Comparison of ENCODE assay signal across 1 cellular context in genomic region chr7:13007331-13007730, GRCh38.
TF ChIP-seq lines count a peak whose summit lies in the region.

No MANE protein-coding gene starts in this region.

TF ChIP-seq in WTC11, 78 proteins besides CTCF, POLR2A, EP300 and RAD21 (continued from another document):
- TF ChIP-seq CREM (CRISPR knock-in tag; IDR thresholded peaks at IDR 0.05) (no peak), MXD4 (CRISPR knock-in tag; IDR thresholded peaks at IDR 0.05; ENCODE audit: borderline replicate concordance) (no peak), ATF1 (CRISPR knock-in tag; IDR thresholded peaks at IDR 0.05) (no peak), NFATC4 (CRISPR knock-in tag; IDR thresholded peaks at IDR 0.05) (no peak), AFF4 (CRISPR knock-in tag; IDR thresholded peaks at IDR 0.05; ENCODE audit: borderline replicate concordance) (no peak), NR3C1 (CRISPR knock-in tag; conservative IDR thresholded peaks at IDR 0.05; ENCODE audit: low read depth) (no peak), ZNF425 (CRISPR knock-in tag; conservative IDR thresholded peaks at IDR 0.05) (no peak), ZNF416 (CRISPR knock-in tag; IDR thresholded peaks at IDR 0.05) (no peak), RORB (CRISPR knock-in tag; IDR thresholded peaks at IDR 0.05) (no peak)
- TF ChIP-seq, protein P1, sequence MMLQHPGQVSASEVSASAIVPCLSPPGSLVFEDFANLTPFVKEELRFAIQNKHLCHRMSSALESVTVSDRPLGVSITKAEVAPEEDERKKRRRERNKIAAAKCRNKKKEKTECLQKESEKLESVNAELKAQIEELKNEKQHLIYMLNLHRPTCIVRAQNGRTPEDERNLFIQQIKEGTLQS (CRISPR knock-in tag; conservative IDR thresholded peaks at IDR 0.05): no peak
- TF ChIP-seq, protein P2, sequence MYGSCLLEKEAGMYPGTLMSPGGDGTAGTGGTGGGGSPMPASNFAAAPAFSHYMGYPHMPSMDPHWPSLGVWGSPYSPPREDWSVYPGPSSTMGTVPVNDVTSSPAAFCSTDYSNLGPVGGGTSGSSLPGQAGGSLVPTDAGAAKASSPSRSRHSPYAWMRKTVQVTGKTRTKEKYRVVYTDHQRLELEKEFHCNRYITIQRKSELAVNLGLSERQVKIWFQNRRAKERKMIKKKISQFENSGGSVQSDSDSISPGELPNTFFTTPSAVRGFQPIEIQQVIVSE (CRISPR knock-in tag; IDR thresholded peaks at IDR 0.05; ENCODE audit: borderline replicate concordance): no peak
- TF ChIP-seq, protein P3, sequence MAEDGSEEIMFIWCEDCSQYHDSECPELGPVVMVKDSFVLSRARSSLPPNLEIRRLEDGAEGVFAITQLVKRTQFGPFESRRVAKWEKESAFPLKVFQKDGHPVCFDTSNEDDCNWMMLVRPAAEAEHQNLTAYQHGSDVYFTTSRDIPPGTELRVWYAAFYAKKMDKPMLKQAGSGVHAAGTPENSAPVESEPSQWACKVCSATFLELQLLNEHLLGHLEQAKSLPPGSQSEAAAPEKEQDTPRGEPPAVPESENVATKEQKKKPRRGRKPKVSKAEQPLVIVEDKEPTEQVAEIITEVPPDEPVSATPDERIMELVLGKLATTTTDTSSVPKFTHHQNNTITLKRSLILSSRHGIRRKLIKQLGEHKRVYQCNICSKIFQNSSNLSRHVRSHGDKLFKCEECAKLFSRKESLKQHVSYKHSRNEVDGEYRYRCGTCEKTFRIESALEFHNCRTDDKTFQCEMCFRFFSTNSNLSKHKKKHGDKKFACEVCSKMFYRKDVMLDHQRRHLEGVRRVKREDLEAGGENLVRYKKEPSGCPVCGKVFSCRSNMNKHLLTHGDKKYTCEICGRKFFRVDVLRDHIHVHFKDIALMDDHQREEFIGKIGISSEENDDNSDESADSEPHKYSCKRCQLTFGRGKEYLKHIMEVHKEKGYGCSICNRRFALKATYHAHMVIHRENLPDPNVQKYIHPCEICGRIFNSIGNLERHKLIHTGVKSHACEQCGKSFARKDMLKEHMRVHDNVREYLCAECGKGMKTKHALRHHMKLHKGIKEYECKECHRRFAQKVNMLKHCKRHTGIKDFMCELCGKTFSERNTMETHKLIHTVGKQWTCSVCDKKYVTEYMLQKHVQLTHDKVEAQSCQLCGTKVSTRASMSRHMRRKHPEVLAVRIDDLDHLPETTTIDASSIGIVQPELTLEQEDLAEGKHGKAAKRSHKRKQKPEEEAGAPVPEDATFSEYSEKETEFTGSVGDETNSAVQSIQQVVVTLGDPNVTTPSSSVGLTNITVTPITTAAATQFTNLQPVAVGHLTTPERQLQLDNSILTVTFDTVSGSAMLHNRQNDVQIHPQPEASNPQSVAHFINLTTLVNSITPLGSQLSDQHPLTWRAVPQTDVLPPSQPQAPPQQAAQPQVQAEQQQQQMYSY (CRISPR knock-in tag; IDR thresholded peaks at IDR 0.05): no peak
- TF ChIP-seq, protein P4, sequence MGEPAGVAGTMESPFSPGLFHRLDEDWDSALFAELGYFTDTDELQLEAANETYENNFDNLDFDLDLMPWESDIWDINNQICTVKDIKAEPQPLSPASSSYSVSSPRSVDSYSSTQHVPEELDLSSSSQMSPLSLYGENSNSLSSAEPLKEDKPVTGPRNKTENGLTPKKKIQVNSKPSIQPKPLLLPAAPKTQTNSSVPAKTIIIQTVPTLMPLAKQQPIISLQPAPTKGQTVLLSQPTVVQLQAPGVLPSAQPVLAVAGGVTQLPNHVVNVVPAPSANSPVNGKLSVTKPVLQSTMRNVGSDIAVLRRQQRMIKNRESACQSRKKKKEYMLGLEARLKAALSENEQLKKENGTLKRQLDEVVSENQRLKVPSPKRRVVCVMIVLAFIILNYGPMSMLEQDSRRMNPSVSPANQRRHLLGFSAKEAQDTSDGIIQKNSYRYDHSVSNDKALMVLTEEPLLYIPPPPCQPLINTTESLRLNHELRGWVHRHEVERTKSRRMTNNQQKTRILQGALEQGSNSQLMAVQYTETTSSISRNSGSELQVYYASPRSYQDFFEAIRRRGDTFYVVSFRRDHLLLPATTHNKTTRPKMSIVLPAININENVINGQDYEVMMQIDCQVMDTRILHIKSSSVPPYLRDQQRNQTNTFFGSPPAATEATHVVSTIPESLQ (CRISPR knock-in tag; IDR thresholded peaks at IDR 0.05): no peak
